ENCODE assay signal across 8 cellular contexts in the genomic region with DNA sequence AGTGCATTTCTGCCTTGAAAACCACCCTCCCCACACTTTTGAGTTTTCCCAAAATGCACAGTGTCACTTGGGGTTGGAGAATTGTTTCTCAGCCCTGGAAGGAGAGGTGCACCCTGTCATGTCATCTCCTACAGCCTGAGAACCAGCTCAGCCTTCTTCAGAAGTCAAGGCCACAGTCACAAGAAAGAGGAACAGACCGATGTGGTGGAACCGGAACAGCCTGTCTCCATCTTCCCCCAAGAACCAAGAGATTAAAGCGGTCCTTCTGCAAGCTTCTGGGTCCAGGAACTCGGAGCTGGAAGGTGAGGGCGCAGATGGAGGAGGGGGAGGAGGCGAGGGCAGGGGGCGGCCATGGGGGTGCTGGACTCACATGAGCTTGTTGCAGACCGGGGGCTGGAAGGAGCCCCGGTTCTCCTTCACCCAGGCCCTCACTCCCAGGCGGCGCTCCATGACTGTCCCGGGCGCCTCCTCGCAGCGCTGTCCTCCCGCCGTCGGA. TPM values are rescaled to one million over a fixed set of nuclear protein-coding genes. Genes with fewer than 3 reads are reported as not detected.
DNase-seq lines count a peak whose midpoint lies in the region; ATAC-seq, FAIRE-seq and TF ChIP-seq lines count a peak whose summit lies in the region.

No MANE protein-coding gene starts in this region.

- peaks cover 41% of the 10 kb centered on the region for H3K79me2 ChIP-seq in hepatocyte

- H3K27me3 ChIP-seq in hepatocyte (no peaks in the 10 kb centered on the region), small intestine (ENCODE audit: control insufficient read depth in 2 of 2, insufficient read depth in 2 of 2, low read length in 2 of 2) (no peaks in the 10 kb centered on the region)

- peaks cover 35% of the 10 kb centered on the region for H3K4me1 Mint-ChIP-seq in activated T-helper 2 cell treated with anti-CD3 and anti-CD28 coated beads, Interferon-gamma antibody, Interleukin-2, Interleukin-4, amounts not matched to agents 10 μg/mL and 5 μg/mL and 100 μg/mL, durations not matched to agents 14 hours and 24 hours and 36 hours (ENCODE audit: low read depth)

- peaks cover 3% of the 10 kb centered on the region for H3K36me3 Mint-ChIP-seq in activated T-helper 2 cell treated with anti-CD3 and anti-CD28 coated beads, Interferon-gamma antibody, Interleukin-2, Interleukin-4, amounts not matched to agents 10 μg/mL and 5 μg/mL and 100 μg/mL, durations not matched to agents 14 hours and 24 hours and 36 hours (ENCODE audit: low read depth)

- TF ChIP-seq CTCF in hepatocyte (IDR thresholded peaks at IDR 0.05; ENCODE audit: poor library complexity) = no peak

- DNase-seq in activated T-helper 2 cell treated with anti-CD3 and anti-CD28 coated beads, Interferon-gamma antibody, Interleukin-2, Interleukin-4, amounts not matched to agents 10 μg/mL and 5 μg/mL and 100 μg/mL, durations not matched to agents 14 hours and 24 hours and 36 hours (ENCODE audit: low spot score) = no peak
- no peak for DNase-seq in hepatocyte (ENCODE audit: low spot score)
- DNase-seq in small intestine = no peak
- DNase-seq in T1000 (lab: John Stamatoyannopoulos, UW) = no peak
- DNase-seq in DMS79 (lab: John Stamatoyannopoulos, UW) = no peak

- TF ChIP-seq POLR2A in GM15510 (IDR thresholded peaks at IDR 0.05; ENCODE audit: borderline replicate concordance, extremely low read depth, insufficient read length) = peak; percentile 62

- H3K27me3 Mint-ChIP-seq in activated T-helper 2 cell treated with anti-CD3 and anti-CD28 coated beads, Interferon-gamma antibody, Interleukin-2, Interleukin-4, amounts not matched to agents 10 μg/mL and 5 μg/mL and 100 μg/mL, durations not matched to agents 14 hours and 24 hours and 36 hours (ENCODE audit: low read depth) = peaks cover 32% of the 10 kb centered on the region

- H3K27ac ChIP-seq in hepatocyte (peak overlapping the region; percentile 100), small intestine (ENCODE audit: low read depth in 1 of 2, low read length in 1 of 2) (peak overlapping the region; percentile 84 to 94)

- 15% methylated on average over 8 of the region's 18 CpGs for WGBS in hepatocyte (ENCODE audit: low lambda C conversion rate, missing lambda C conversion rate)
- WGBS in small intestine, 3 donors = 5 to 9% (median 5%) methylated on average over 9 to 18 of the region's 18 CpGs

- H4K20me1 ChIP-seq in hepatocyte (ENCODE audit: insufficient read depth, poor library complexity, severe bottlenecking) = no peaks in the 10 kb centered on the region

- peak overlapping the region; percentile 94 for H2AFZ ChIP-seq in hepatocyte

- intact Hi-C loops in activated T-helper 2 cell treated with anti-CD3 and anti-CD28 coated beads, Interferon-gamma antibody, Interleukin-2, Interleukin-4, amounts not matched to agents 10 μg/mL and 5 μg/mL and 100 μg/mL, durations not matched to agents 14 hours and 24 hours and 36 hours (cut with micrococcal nuclease) = no loop called here

- H3K9me3 ChIP-seq in hepatocyte (ENCODE audit: low read depth) = no peaks in the 10 kb centered on the region
- H3K9me3 ChIP-seq in small intestine (ENCODE audit: control insufficient read depth, low read depth) = no peaks in the 10 kb centered on the region

- peak overlapping the region; percentile 68 for H3K27ac Mint-ChIP-seq in activated T-helper 2 cell treated with anti-CD3 and anti-CD28 coated beads, Interferon-gamma antibody, Interleukin-2, Interleukin-4, amounts not matched to agents 10 μg/mL and 5 μg/mL and 100 μg/mL, durations not matched to agents 14 hours and 24 hours and 36 hours

- H3K36me3 ChIP-seq in hepatocyte (replicated peaks; ENCODE audit: insufficient read depth, low read depth) (no peaks in the 10 kb centered on the region), small intestine (ENCODE audit: control insufficient read depth in 2 of 2, insufficient read depth in 2 of 2, low read length in 2 of 2) (no peaks in the 10 kb centered on the region)

- H3K4me3 ChIP-seq in hepatocyte (peak overlapping the region; percentile 47), small intestine (ENCODE audit: low read depth in 1 of 2, low read length in 2 of 2) (peak overlapping the region; percentile 51 to 82)

- ATAC-seq in HG03039 (IDR thresholded peaks at IDR 0.05; ENCODE audit: unreplicated experiment) = peak; percentile 20
- no peak for ATAC-seq in GM19324 (IDR thresholded peaks at IDR 0.05; ENCODE audit: low FRiP score, unreplicated experiment)

- peak overlapping the region; percentile 82 for H3K4me2 ChIP-seq in hepatocyte

- no peaks in the 10 kb centered on the region for H3K9me3 Mint-ChIP-seq in activated T-helper 2 cell treated with anti-CD3 and anti-CD28 coated beads, Interferon-gamma antibody, Interleukin-2, Interleukin-4, amounts not matched to agents 10 μg/mL and 5 μg/mL and 100 μg/mL, durations not matched to agents 14 hours and 24 hours and 36 hours

- H3K4me1 ChIP-seq in hepatocyte (ENCODE audit: insufficient read depth) = peaks cover 45% of the 10 kb centered on the region
- peaks cover 0 to 10% of the 10 kb centered on the region in 2 donors for H3K4me1 ChIP-seq in small intestine (ENCODE audit: control insufficient read depth in 2 of 2, insufficient read depth in 1 of 2, low read depth in 1 of 2, low read length in 1 of 2)

- no peaks in the 10 kb centered on the region for H3K9me2 ChIP-seq in hepatocyte (replicated peaks; ENCODE audit: insufficient read depth)

- no peak for FAIRE-seq in small intestine (lab: Jason Lieb, UNC)

- H3K4me3 Mint-ChIP-seq in activated T-helper 2 cell treated with anti-CD3 and anti-CD28 coated beads, Interferon-gamma antibody, Interleukin-2, Interleukin-4, amounts not matched to agents 10 μg/mL and 5 μg/mL and 100 μg/mL, durations not matched to agents 14 hours and 24 hours and 36 hours (ENCODE audit: low read depth) = peak overlapping the region; percentile 80

RNA-seq across cellular contexts. Expression of gene HAAO, which starts 0.2 kb away (rescaled TPM):
- 5.1 and 5.8 TPM in 2 replicates for total RNA-seq in activated T-helper 2 cell treated with anti-CD3 and anti-CD28 coated beads, Interferon-gamma antibody, Interleukin-2, Interleukin-4, amounts not matched to agents 10 μg/mL and 5 μg/mL and 100 μg/mL, durations not matched to agents 14 hours and 24 hours and 36 hours
- 18.1 and 22.0 TPM in 2 replicates for total RNA-seq in hepatocyte
- polyA plus RNA-seq in hepatocyte (29.4 and 35.4 TPM in 2 replicates), small intestine (100 to 1,000 TPM in 1 of 3 donors, 10 to 100 TPM in 2; 23.8 to 147 (median 27.6) TPM)

RNA-seq across cellular contexts. Expression of gene OXER1, which starts 28.2 kb away (rescaled TPM):
- total RNA-seq in activated T-helper 2 cell treated with anti-CD3 and anti-CD28 coated beads, Interferon-gamma antibody, Interleukin-2, Interleukin-4, amounts not matched to agents 10 μg/mL and 5 μg/mL and 100 μg/mL, durations not matched to agents 14 hours and 24 hours and 36 hours = 1.1 and 1.3 TPM in 2 replicates
- total RNA-seq in hepatocyte = 3.7 and 5.1 TPM in 2 replicates
- polyA plus RNA-seq in hepatocyte (7.5 and 9.5 TPM in 2 replicates), small intestine (10 to 100 TPM in 2 of 3 donors, 1 to 10 TPM in 1; 6.4 to 40.3 (median 10.8) TPM)
